Comparison of ENCODE assay signal across 15 cellular contexts in the genomic region with DNA sequence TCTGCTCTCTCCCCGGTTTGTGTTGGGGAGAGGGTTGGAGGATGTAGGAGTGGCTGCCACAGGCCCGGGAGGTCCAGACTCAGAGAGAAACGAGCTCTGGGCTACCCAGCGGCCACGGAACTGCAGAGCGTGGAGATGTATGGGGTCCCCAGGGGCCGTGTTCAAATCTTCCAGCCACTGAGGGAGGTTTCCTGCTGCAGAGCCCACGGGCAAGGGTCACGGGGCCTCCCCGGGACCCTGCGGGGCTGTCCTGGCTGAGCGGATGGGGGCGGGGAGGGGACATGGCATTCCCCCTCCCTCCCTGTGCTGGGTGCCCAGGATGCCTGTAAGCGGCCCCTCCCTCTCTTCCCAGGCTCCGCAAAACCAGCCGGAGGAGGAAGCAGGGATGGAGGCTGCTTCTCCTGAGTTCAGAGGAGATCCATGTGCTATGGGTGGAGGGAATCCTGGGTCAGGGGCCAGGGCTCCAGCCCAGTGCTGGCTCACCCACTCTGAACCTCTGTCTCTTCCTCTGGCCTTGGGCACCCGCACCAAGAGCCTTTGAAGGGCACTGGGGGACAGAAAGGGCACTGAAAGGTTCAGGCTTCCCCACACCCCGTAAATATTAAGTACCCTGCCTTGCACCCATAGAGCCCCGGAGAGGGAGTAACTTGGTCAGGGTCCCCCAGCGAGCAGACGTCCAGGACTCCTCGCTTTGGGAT. TPM values are rescaled to one million over a fixed set of nuclear protein-coding genes. Genes with fewer than 3 reads are reported as not detected.
A peak's percentile ranks its signal among the peaks of the same experiment; 100 is the strongest.
DNase-seq lines count a peak whose midpoint lies in the region; ATAC-seq, FAIRE-seq and TF ChIP-seq lines count a peak whose summit lies in the region.
"Had no signal": no experiment of that assay in that cellular context is flagged by ENCODE, and none has a peak within 500 bp of the region (broad histone marks: within the 10 kb centered on the region; RNA-seq: fewer than 3 reads in every experiment).

No MANE protein-coding gene starts in this region.

- TF ChIP-seq EP300 in sigmoid colon (IDR thresholded peaks at IDR 0.05): peak in 1 of 4 donors; percentile 29

- no peaks in the 10 kb centered on the region for H3K27me3 Mint-ChIP-seq in astrocyte (ENCODE audit: low read depth, unreplicated experiment)
- H3K27me3 Mint-ChIP-seq in activated CD8-positive, alpha-beta T cell treated with anti-CD3 and anti-CD28 coated beads, Interleukin-2, amount 10 ng/mL, durations not matched to agents 7 days and 5 days (ENCODE audit: low read depth): no peaks in the 10 kb centered on the region
- H3K27me3 Mint-ChIP-seq: central memory CD8-positive, alpha-beta T cell; T-cell had no signal

- POLR2A ChIA-PET in AG04450 (lab: Yijun Ruan, JAX): interaction anchor here (0.5 kb wide), 1 partner anchor 37 kb away, joined by 5 read pairs; no protein-coding TSS in a partner anchor
- POLR2A ChIA-PET in activated CD8-positive, alpha-beta T cell treated with anti-CD3 and anti-CD28 coated beads, Interleukin-2, amount 10 ng/mL, durations not matched to agents 7 days and 5 days (lab: Charles Lee): no interaction called here

- no peak overlapping the region for H3K4me3 Mint-ChIP-seq in astrocyte (ENCODE audit: unreplicated experiment)
- no peak overlapping the region for H3K4me3 Mint-ChIP-seq in activated CD8-positive, alpha-beta T cell treated with anti-CD3 and anti-CD28 coated beads, Interleukin-2, amount 10 ng/mL, durations not matched to agents 7 days and 5 days
- H3K4me3 Mint-ChIP-seq: central memory CD8-positive, alpha-beta T cell; T-cell had no signal

- 22% methylated on average over 14 of the region's 22 CpGs for WGBS in hepatocyte (ENCODE audit: low lambda C conversion rate, missing lambda C conversion rate)
- WGBS in sigmoid colon, 2 donors: 63 to 80% methylated on average over 22 of the region's 22 CpGs

- TF ChIP-seq CTCF in AG04450 (IDR thresholded peaks at IDR 0.05; ENCODE audit: low read depth, low read length): no peak
- TF ChIP-seq CTCF in astrocyte (IDR thresholded peaks at IDR 0.05; ENCODE audit: insufficient read depth, low read depth, low read length): no peak
- TF ChIP-seq CTCF in hepatocyte (IDR thresholded peaks at IDR 0.05; ENCODE audit: poor library complexity): no peak
- no peak for TF ChIP-seq CTCF in sigmoid colon (IDR thresholded peaks at IDR 0.05)

- H3K9ac ChIP-seq in astrocyte (ENCODE audit: low read length): peak overlapping the region; percentile 91

- peaks cover 6% of the 10 kb centered on the region for H3K4me1 Mint-ChIP-seq in astrocyte (ENCODE audit: low read depth, unreplicated experiment)
- peaks cover 17% of the 10 kb centered on the region for H3K4me1 Mint-ChIP-seq in activated CD8-positive, alpha-beta T cell treated with anti-CD3 and anti-CD28 coated beads, Interleukin-2, amount 10 ng/mL, durations not matched to agents 7 days and 5 days (ENCODE audit: low read depth)
- H3K4me1 Mint-ChIP-seq: central memory CD8-positive, alpha-beta T cell; T-cell had no signal

- CTCF ChIA-PET in AG04450 (lab: Charles Lee): no interaction called here
- CTCF ChIA-PET in activated CD8-positive, alpha-beta T cell treated with anti-CD3 and anti-CD28 coated beads, Interleukin-2, amount 10 ng/mL, durations not matched to agents 7 days and 5 days (lab: Charles Lee): no interaction called here

- H3K9me2 ChIP-seq in hepatocyte (replicated peaks; ENCODE audit: insufficient read depth): no peaks in the 10 kb centered on the region

- no peak overlapping the region for H2AFZ ChIP-seq in astrocyte (ENCODE audit: low read depth, low read length)
- H2AFZ ChIP-seq in hepatocyte: no peak overlapping the region

- H3K27me3 ChIP-seq in AG04450 (ENCODE audit: control insufficient read depth, insufficient read depth, low read length) (no peaks in the 10 kb centered on the region), astrocyte (ENCODE audit: insufficient read depth, low read length) (no peaks in the 10 kb centered on the region), hepatocyte (peaks cover 4% of the 10 kb centered on the region), sigmoid colon (no peaks in the 10 kb centered on the region)
- H3K27me3 ChIP-seq: MG63 had no signal

- peaks cover 32% of the 10 kb centered on the region for H3K4me1 ChIP-seq in astrocyte (ENCODE audit: insufficient read depth, low read length)
- H3K4me1 ChIP-seq in hepatocyte (ENCODE audit: insufficient read depth): peaks cover 26% of the 10 kb centered on the region
- peaks cover 0 to 68% (median 59%) of the 10 kb centered on the region in 4 donors for H3K4me1 ChIP-seq in sigmoid colon

- H3K36me3 ChIP-seq in astrocyte (ENCODE audit: insufficient read depth, low read length): peaks cover 15% of the 10 kb centered on the region
- no peaks in the 10 kb centered on the region for H3K36me3 ChIP-seq in hepatocyte (replicated peaks; ENCODE audit: insufficient read depth, low read depth)
- H3K36me3 ChIP-seq in sigmoid colon: peaks cover 22 to 71% (median 43%) of the 10 kb centered on the region in 4 donors

- FAIRE-seq in astrocyte (lab: Jason Lieb, UNC): no peak
- FAIRE-seq: G401.6 had no signal

- H3K4me3 ChIP-seq in AG04450 (ENCODE audit: low read depth, low read length) (no peak overlapping the region), astrocyte (ENCODE audit: insufficient read depth, low read depth, low read length) (no peak overlapping the region), hepatocyte (no peak overlapping the region), sigmoid colon (no peak overlapping the region)
- H3K4me3 ChIP-seq: MG63 had no signal

- H3K27ac ChIP-seq in AG04450 (ENCODE audit: low read depth, low read length): peak overlapping the region; percentile 21
- peak overlapping the region; percentile 95 for H3K27ac ChIP-seq in astrocyte (ENCODE audit: low read depth, low read length)
- H3K27ac ChIP-seq in hepatocyte: peak overlapping the region; percentile 87
- peak overlapping the region; percentile 82 to 92 (median 88) for H3K27ac ChIP-seq in sigmoid colon

- H3K9me3 ChIP-seq in AG04450 (ENCODE audit: control insufficient read depth, insufficient read depth, low read length) (no peaks in the 10 kb centered on the region; the same call in 1 of the 2 replicates), astrocyte (ENCODE audit: insufficient read depth, low read depth, low read length) (no peaks in the 10 kb centered on the region), hepatocyte (ENCODE audit: low read depth) (no peaks in the 10 kb centered on the region), sigmoid colon (no peaks in the 10 kb centered on the region)
- H3K9me3 ChIP-seq: MG63 had no signal

- H3K36me3 Mint-ChIP-seq in astrocyte (ENCODE audit: low read depth, unreplicated experiment): peaks cover 8% of the 10 kb centered on the region
- no peaks in the 10 kb centered on the region for H3K36me3 Mint-ChIP-seq in activated CD8-positive, alpha-beta T cell treated with anti-CD3 and anti-CD28 coated beads, Interleukin-2, amount 10 ng/mL, durations not matched to agents 7 days and 5 days (ENCODE audit: low read depth)

- TF ChIP-seq POLR2A in sigmoid colon (IDR thresholded peaks at IDR 0.05): no peak

- H4K20me1 ChIP-seq in astrocyte (ENCODE audit: insufficient read depth, low read length) (peaks cover 9% of the 10 kb centered on the region), hepatocyte (ENCODE audit: insufficient read depth, poor library complexity, severe bottlenecking) (no peaks in the 10 kb centered on the region)

- no peaks in the 10 kb centered on the region for H3K9me3 Mint-ChIP-seq in astrocyte (ENCODE audit: unreplicated experiment)
- H3K9me3 Mint-ChIP-seq in activated CD8-positive, alpha-beta T cell treated with anti-CD3 and anti-CD28 coated beads, Interleukin-2, amount 10 ng/mL, durations not matched to agents 7 days and 5 days (ENCODE audit: insufficient read depth): no peaks in the 10 kb centered on the region
- H3K9me3 Mint-ChIP-seq: central memory CD8-positive, alpha-beta T cell; T-cell had no signal

- DNase-seq in AG04450 (ENCODE audit: low read depth, low spot score): no peak
- DNase-seq in astrocyte (ENCODE audit: low read depth): no peak
- DNase-seq in hepatocyte (ENCODE audit: low spot score): no peak
- no peak for DNase-seq in sigmoid colon
- DNase-seq in activated CD8-positive, alpha-beta T cell treated with anti-CD3 and anti-CD28 coated beads, Interleukin-2, amount 10 ng/mL, durations not matched to agents 7 days and 5 days: no peak
- DNase-seq in NCI-H1436 (lab: John Stamatoyannopoulos, UW): no peak
- no peak for DNase-seq in stimulated activated CD4-positive, alpha-beta T cell treated with anti-CD3 and anti-CD28 coated beads, Interleukin-2, amount 100 ng/mL, for 24 hours
- DNase-seq: HCEC 1CT, MG63, NCI-H526, posterior cingulate gyrus, T-cell had no signal

- peaks cover 23% of the 10 kb centered on the region for H3K79me2 ChIP-seq in astrocyte (ENCODE audit: insufficient read depth, low read length)
- no peaks in the 10 kb centered on the region for H3K79me2 ChIP-seq in hepatocyte

- H3K27ac Mint-ChIP-seq in astrocyte (ENCODE audit: unreplicated experiment): peak overlapping the region; percentile 96
- H3K27ac Mint-ChIP-seq in activated CD8-positive, alpha-beta T cell treated with anti-CD3 and anti-CD28 coated beads, Interleukin-2, amount 10 ng/mL, durations not matched to agents 7 days and 5 days: no peak overlapping the region
- H3K27ac Mint-ChIP-seq: T-cell had no signal

- H3K4me2 ChIP-seq in astrocyte (ENCODE audit: low read length) (peak overlapping the region; percentile 83), hepatocyte (peak overlapping the region; percentile 68)

- intact Hi-C loops in sigmoid colon (cut with DNase I): no loop called here

- ATAC-seq in activated CD8-positive, alpha-beta T cell treated with anti-CD3 and anti-CD28 coated beads, Interleukin-2, amount 10 ng/mL, durations not matched to agents 7 days and 5 days: no peak
- no peak for ATAC-seq in HG02840 (IDR thresholded peaks at IDR 0.05; ENCODE audit: low FRiP score, unreplicated experiment)
- ATAC-seq: T-cell had no signal

RNA-seq across cellular contexts. Expression of a gene that starts 22.6 kb away (rescaled TPM):
- polyA plus RNA-seq in AG04450 (2011; rRNA removed): 0.19 TPM in 1 of 2 replicates, not detected in the other
- not detected in 2 replicates for polyA minus RNA-seq in AG04450 (2011; rRNA and poly(A)+ RNA removed)
- not detected in 2 replicates for total RNA-seq in astrocyte
- 81.2 and 85.5 TPM in 2 replicates for total RNA-seq in hepatocyte
- polyA plus RNA-seq in hepatocyte: 114 and 151 TPM in 2 replicates
- total RNA-seq in sigmoid colon: not detected
- 10 to 100 TPM; 15.1 to 72.7 (median 30.3) TPM for polyA plus RNA-seq in sigmoid colon
- total RNA-seq in activated CD8-positive, alpha-beta T cell treated with anti-CD3 and anti-CD28 coated beads, Interleukin-2, amount 10 ng/mL, durations not matched to agents 7 days and 5 days: 1 to 10 TPM; 2.5 to 3.5 TPM

RNA-seq across cellular contexts. Expression of a gene that starts 25.6 kb away (rescaled TPM):
- polyA plus RNA-seq in AG04450 (2011; rRNA removed): not detected in 2 replicates
- not detected in 2 replicates for polyA minus RNA-seq in AG04450 (2011; rRNA and poly(A)+ RNA removed)
- not detected in 2 replicates for total RNA-seq in astrocyte
- total RNA-seq in hepatocyte: not detected in 2 replicates
- polyA plus RNA-seq in hepatocyte: not detected in 2 replicates
- not detected for total RNA-seq in sigmoid colon
- polyA plus RNA-seq in sigmoid colon: 1 to 10 TPM in 1 of 3 donors, not detected in 2; 2.9 TPM
- not detected for total RNA-seq in activated CD8-positive, alpha-beta T cell treated with anti-CD3 and anti-CD28 coated beads, Interleukin-2, amount 10 ng/mL, durations not matched to agents 7 days and 5 days
- total RNA-seq: T-cell had no signal

RNA-seq across cellular contexts. Expression of a gene that starts 42.8 kb away (rescaled TPM):
- polyA plus RNA-seq in AG04450 (2011; rRNA removed) (3.4 and 4.2 TPM in 2 replicates), hepatocyte (17.6 and 28.2 TPM in 2 replicates), sigmoid colon (10 to 100 TPM in 1 of 3 donors, 1 to 10 TPM in 2; 7.2 to 22.5 (median 7.2) TPM)
- polyA minus RNA-seq in AG04450 (2011; rRNA and poly(A)+ RNA removed): 1.2 and 1.4 TPM in 2 replicates
- total RNA-seq in astrocyte (14.5 and 16.2 TPM in 2 replicates), hepatocyte (10.9 and 14.9 TPM in 2 replicates), sigmoid colon (10 to 100 TPM; 11.7 to 18.1 (median 17.0) TPM)
- total RNA-seq in activated CD8-positive, alpha-beta T cell treated with anti-CD3 and anti-CD28 coated beads, Interleukin-2, amount 10 ng/mL, durations not matched to agents 7 days and 5 days: 10 to 100 TPM; 14.6 to 16.1 TPM

RNA-seq across cellular contexts. Expression of a gene that starts 48.4 kb away (rescaled TPM):
- polyA plus RNA-seq in AG04450 (2011; rRNA removed) (21.2 and 31.3 TPM in 2 replicates), hepatocyte (51.0 and 51.9 TPM in 2 replicates), sigmoid colon (10 to 100 TPM; 11.4 to 33.3 (median 13.9) TPM)
- 16.5 and 28.0 TPM in 2 replicates for polyA minus RNA-seq in AG04450 (2011; rRNA and poly(A)+ RNA removed)
- total RNA-seq in astrocyte (47.0 and 51.8 TPM in 2 replicates), hepatocyte (18.1 and 32.1 TPM in 2 replicates), sigmoid colon (10 to 100 TPM; 11.8 to 44.6 (median 20.5) TPM)
- 10 to 100 TPM; 72.7 to 81.6 TPM for total RNA-seq in activated CD8-positive, alpha-beta T cell treated with anti-CD3 and anti-CD28 coated beads, Interleukin-2, amount 10 ng/mL, durations not matched to agents 7 days and 5 days

Comparison
In these comparisons a context has a peak if more than half of its experiments do, and no peak if none do; other contexts are left out.
1. H3K27ac ChIP-seq: peak in every context shown above with its lines; median percentile 95 in astrocyte; 88 in sigmoid colon; 87 in hepatocyte; 21 in AG04450.
2. RNA of a gene that starts 22.6 kb away (total RNA-seq): 81.2 to 85.5 TPM in hepatocyte; 2.5 to 3.5 TPM in activated CD8-positive, alpha-beta T cell treated with anti-CD3 and anti-CD28 coated beads, Interleukin-2, amount 10 ng/mL, durations not matched to agents 7 days and 5 days, not detected in astrocyte and not detected in sigmoid colon; every median in the first group is over 10 times any median in the second.